In the genomic region with DNA sequence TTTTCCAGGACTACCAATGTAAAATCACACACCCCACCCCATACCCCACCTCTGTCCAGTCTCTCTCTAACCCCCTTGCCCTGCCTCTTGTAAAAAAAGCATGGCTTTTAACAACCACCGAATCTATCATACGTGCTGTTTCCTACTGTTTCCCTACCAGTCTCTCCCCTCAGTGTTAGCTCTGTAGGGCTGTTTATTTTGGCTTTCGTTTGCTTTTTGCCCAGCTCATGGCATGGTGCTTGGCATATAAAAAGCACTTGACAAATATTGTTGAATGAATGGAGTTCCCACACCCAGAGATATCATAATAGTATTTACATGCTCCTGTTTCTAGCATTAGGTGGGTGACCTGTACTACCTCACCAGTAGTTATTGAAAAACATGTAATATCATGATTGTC, we compare ENCODE assay signal across 29 cellular contexts.
DNase-seq lines count a peak whose midpoint lies in the region; ATAC-seq and TF ChIP-seq lines count a peak whose summit lies in the region.
"Had no signal": no experiment of that assay in that cellular context is flagged by ENCODE, and none has a peak within 500 bp of the region (broad histone marks: within the 10 kb centered on the region; RNA-seq: fewer than 3 reads in every experiment).

No MANE protein-coding gene starts in this region.

- no peak for ATAC-seq in natural killer cell
- no peak for ATAC-seq in natural killer cell treated with Interleukin-12 subunit alpha and Interleukin-12 subunit beta and Interleukin-15 and Interleukin-18, amount 100 ng/mL, for 72 hours
- ATAC-seq in PC-3 = peak; percentile 67
- ATAC-seq in upper lobe of right lung = no peak
- ATAC-seq: gastrocnemius medialis had no signal

- in situ Hi-C loops in HAP-1 (cut with MboI; ENCODE audit: low sequenced_read_pairs) = no loop called here

- no peaks in the 10 kb centered on the region for H3K27me3 Mint-ChIP-seq in natural killer cell (ENCODE audit: low read depth in 2 of 2)
- no peaks in the 10 kb centered on the region for H3K27me3 Mint-ChIP-seq in natural killer cell treated with Interleukin-12 subunit alpha and Interleukin-12 subunit beta and Interleukin-15 and Interleukin-18, amount 100 ng/mL, for 72 hours
- H3K27me3 Mint-ChIP-seq: activated B cell treated with CpG ODN at 0.5 μM for 24 hours; activated CD4-positive, alpha-beta memory T cell treated with anti-CD3 and anti-CD28 coated beads for 36 hours; naive B cell; type B pancreatic cell had no signal

- H3K4me3 ChIP-seq in PC-3 (ENCODE audit: low read length) (no peak overlapping the region), HAP-1 (no peak overlapping the region), upper lobe of right lung (no peak overlapping the region)
- H3K4me3 ChIP-seq: cardiac muscle cell, gastrocnemius medialis, left ventricle myocardium inferior, skin epidermis had no signal

- CTCF ChIA-PET in PC-3 (lab: Charles Lee) = no interaction called here

- peaks cover 40 to 44% of the 10 kb centered on the region in 2 donors for H3K4me1 Mint-ChIP-seq in natural killer cell
- peaks cover 24 to 31% of the 10 kb centered on the region in 2 donors for H3K4me1 Mint-ChIP-seq in natural killer cell treated with Interleukin-12 subunit alpha and Interleukin-12 subunit beta and Interleukin-15 and Interleukin-18, amount 100 ng/mL, for 72 hours (ENCODE audit: low read depth in 2 of 2)
- H3K4me1 Mint-ChIP-seq: activated B cell treated with CpG ODN at 0.5 μM for 24 hours, naive B cell had no signal

- no peak overlapping the region for H3K4me2 ChIP-seq in PC-3 (ENCODE audit: low read length)

- H3K9me3 Mint-ChIP-seq in natural killer cell = no peaks in the 10 kb centered on the region
- H3K9me3 Mint-ChIP-seq in natural killer cell treated with Interleukin-12 subunit alpha and Interleukin-12 subunit beta and Interleukin-15 and Interleukin-18, amount 100 ng/mL, for 72 hours = no peaks in the 10 kb centered on the region
- H3K9me3 Mint-ChIP-seq: activated B cell treated with CpG ODN at 0.5 μM for 24 hours, immature natural killer cell, type B pancreatic cell had no signal

- H3K27ac Mint-ChIP-seq in natural killer cell = peak overlapping the region; percentile 21 to 63
- peak overlapping the region in 1 of 2 donors; percentile 42 for H3K27ac Mint-ChIP-seq in natural killer cell treated with Interleukin-12 subunit alpha and Interleukin-12 subunit beta and Interleukin-15 and Interleukin-18, amount 100 ng/mL, for 72 hours
- H3K27ac Mint-ChIP-seq: activated B cell treated with CpG ODN at 0.5 μM for 24 hours, type B pancreatic cell had no signal

- no peak overlapping the region for H3K27ac ChIP-seq in PC-3 (ENCODE audit: low read length)
- no peak overlapping the region for H3K27ac ChIP-seq in upper lobe of right lung
- H3K27ac ChIP-seq: 22Rv1, cardiac muscle cell, gastrocnemius medialis, left ventricle myocardium inferior, skin epidermis had no signal

- H3K9me3 ChIP-seq in PC-3 (ENCODE audit: low read length) = no peaks in the 10 kb centered on the region
- no peaks in the 10 kb centered on the region for H3K9me3 ChIP-seq in HAP-1
- H3K9me3 ChIP-seq in upper lobe of right lung = no peaks in the 10 kb centered on the region
- H3K9me3 ChIP-seq: gastrocnemius medialis had no signal

- intact Hi-C loops in natural killer cell (cut with micrococcal nuclease) (no loop called here), PC-3 (cut with micrococcal nuclease) (no loop called here), upper lobe of right lung (cut with DNase I) (no loop called here)

- H3K27me3 ChIP-seq in PC-3 (ENCODE audit: low read length) (no peaks in the 10 kb centered on the region), HAP-1 (ENCODE audit: low read depth) (no peaks in the 10 kb centered on the region), upper lobe of right lung (no peaks in the 10 kb centered on the region)
- H3K27me3 ChIP-seq: cardiac muscle cell, gastrocnemius medialis had no signal

- H3K36me3 Mint-ChIP-seq in natural killer cell = peaks cover 9% of the 10 kb centered on the region
- H3K36me3 Mint-ChIP-seq in natural killer cell treated with Interleukin-12 subunit alpha and Interleukin-12 subunit beta and Interleukin-15 and Interleukin-18, amount 100 ng/mL, for 72 hours = peaks cover 11% of the 10 kb centered on the region
- H3K36me3 Mint-ChIP-seq: naive B cell, type B pancreatic cell had no signal

- POLR2A ChIA-PET in PC-3 (lab: Charles Lee; ENCODE audit: unreplicated experiment) = no interaction called here

- H2AFZ ChIP-seq in PC-3 (ENCODE audit: low read length) = no peak overlapping the region

- BruUV-seq in PC-3 (replicated peaks; lab: Mats Ljungman, UMichigan) = no TSS peak

- H3K79me2 ChIP-seq in PC-3 (ENCODE audit: low read length) = no peaks in the 10 kb centered on the region

- H3F3A ChIP-seq in PC-3 (ENCODE audit: low read length, unreplicated experiment) = no peaks in the 10 kb centered on the region

- H3K4me1 ChIP-seq in PC-3 (ENCODE audit: insufficient read depth, low read length) (no peaks in the 10 kb centered on the region), HAP-1 (no peaks in the 10 kb centered on the region), upper lobe of right lung (no peaks in the 10 kb centered on the region)
- H3K4me1 ChIP-seq: gastrocnemius medialis, left ventricle myocardium inferior had no signal

- no peak overlapping the region for H3K9ac ChIP-seq in PC-3 (ENCODE audit: low read length)

- H3K4me3 Mint-ChIP-seq in natural killer cell = no peak overlapping the region
- H3K4me3 Mint-ChIP-seq in natural killer cell treated with Interleukin-12 subunit alpha and Interleukin-12 subunit beta and Interleukin-15 and Interleukin-18, amount 100 ng/mL, for 72 hours = no peak overlapping the region
- H3K4me3 Mint-ChIP-seq: activated B cell treated with CpG ODN at 0.5 μM for 24 hours; activated CD4-positive, alpha-beta memory T cell treated with anti-CD3 and anti-CD28 coated beads for 36 hours; immature natural killer cell; naive B cell; type B pancreatic cell had no signal

- DNase-seq in DMS53 (lab: John Stamatoyannopoulos, UW) (peak; percentile 2), DMS53 treated with DMSO at 0.1 percent for 48 hours (lab: John Stamatoyannopoulos, UW; ENCODE audit: unreplicated experiment) (no peak), natural killer cell (no peak), PC-3 (no peak), HAP-1 (ENCODE audit: low spot score in 2 of 2) (no peak), GM03348 (ENCODE audit: low spot score) (no peak), upper lobe of right lung (no peak)
- DNase-seq in natural killer cell treated with Interleukin-12 subunit alpha and Interleukin-12 subunit beta and Interleukin-15 and Interleukin-18, amount 100 ng/mL, for 72 hours (ENCODE audit: low spot score) = no peak
- DNase-seq: activated B cell treated with CpG ODN at 0.5 μM for 24 hours; activated CD4-positive, alpha-beta memory T cell treated with anti-CD3 and anti-CD28 coated beads for 36 hours; anterior cingulate cortex; DMS79 treated with DMSO at 0.1 percent for 48 hours; gastrocnemius medialis; hippocampal formation; immature natural killer cell; IMR-90; left ventricle myocardium inferior; naive B cell; NCI-H1436 treated with DMSO at 0.1 percent for 48 hours; NCI-H446; NK-92 treated with Interleukin-12 subunit alpha and Interleukin-12 subunit beta, amount 100 ng/mL, for 24 hours; SIG-M5; stimulated activated CD4-positive, alpha-beta T cell treated with anti-CD3 and anti-CD28 coated beads, Interleukin-1b, Interleukin-23, amount 100 ng/mL, for 48 hours; SW 1271; T1000 had no signal

- H3K36me3 ChIP-seq in PC-3 (ENCODE audit: low read depth, low read length) = no peaks in the 10 kb centered on the region
- no peaks in the 10 kb centered on the region for H3K36me3 ChIP-seq in HAP-1 (replicated peaks)
- H3K36me3 ChIP-seq in upper lobe of right lung = no peaks in the 10 kb centered on the region
- H3K36me3 ChIP-seq: cardiac muscle cell, gastrocnemius medialis, left ventricle myocardium inferior had no signal

- TF ChIP-seq CTCF in natural killer cell (IDR thresholded peaks at IDR 0.05) = no peak
- TF ChIP-seq CTCF in PC-3 (conservative IDR thresholded peaks at IDR 0.05; ENCODE audit: low read depth, low read length) = no peak
- no peak for TF ChIP-seq CTCF in upper lobe of right lung (IDR thresholded peaks at IDR 0.05)

- no peaks in the 10 kb centered on the region for H4K20me1 ChIP-seq in PC-3 (ENCODE audit: low read length)

- no peaks in the 10 kb centered on the region for H3K9me2 ChIP-seq in PC-3 (replicated peaks; ENCODE audit: low read length)
